8 cellular contexts compared by ENCODE assay signal in genomic region chr16:85659805-85660511, GRCh38. TPM values are rescaled to one million over a fixed set of nuclear protein-coding genes. Genes with fewer than 3 reads are reported as not detected.
DNase-seq lines count a peak whose midpoint lies in the region; ATAC-seq and TF ChIP-seq lines count a peak whose summit lies in the region.

No MANE protein-coding gene starts in this region.

- H2AFZ ChIP-seq in GM23248 = no peak overlapping the region
- no peak overlapping the region for H2AFZ ChIP-seq in OCI-LY7 (ENCODE audit: low read length)

- H3K9me3 ChIP-seq in GM23248 (ENCODE audit: low read depth) (no peaks in the 10 kb centered on the region), OCI-LY7 (ENCODE audit: low read length) (no peaks in the 10 kb centered on the region), tibial artery (no peaks in the 10 kb centered on the region)

- no peaks in the 10 kb centered on the region for H3K9me3 Mint-ChIP-seq in activated T-cell treated with anti-CD3 and anti-CD28 coated beads, Interleukin-2, amount 50 U/mL, for 72 hours

- DNase-seq in AG10803 (ENCODE audit: low read depth) (peak; percentile 40), GM23248 (peak; percentile 62), OCI-LY7 (ENCODE audit: low spot score) (peak; percentile 69), fibroblast of peridontal ligament (ENCODE audit: extremely low read depth) (peak; percentile 44), nucleus accumbens (lab: John Stamatoyannopoulos, UW) (peak in 43 of 56 donors; percentile 12 to 80 (median 49)), tibial artery (peak in 1 of 2 donors; percentile 61), middle frontal gyrus (ENCODE audit: extremely low spot score, low spot score) (no peak)
- DNase-seq in activated T-cell treated with anti-CD3 and anti-CD28 coated beads, Interleukin-2, amount 50 U/mL, for 72 hours = peak; percentile 65 to 73

- peak; percentile 83 for TF ChIP-seq CTCF in AG10803 (conservative IDR thresholded peaks at IDR 0.05; ENCODE audit: low read length)
- peak; percentile 95 for TF ChIP-seq CTCF in OCI-LY7 (conservative IDR thresholded peaks at IDR 0.05; ENCODE audit: low read length)
- TF ChIP-seq CTCF in tibial artery (IDR thresholded peaks at IDR 0.05) = peak; percentile 56 to 73

- no peaks in the 10 kb centered on the region for H3F3A ChIP-seq in GM23248 (ENCODE audit: insufficient read depth)

- H3K27ac ChIP-seq in GM23248 (no peak overlapping the region), OCI-LY7 (ENCODE audit: low read depth, low read length, poor library complexity, severe bottlenecking) (no peak overlapping the region), tibial artery (no peak overlapping the region)

- CTCF ChIA-PET in OCI-LY7 (lab: Charles Lee; ENCODE audit: unreplicated experiment) = interaction anchor here (0.7 to 1.8 kb wide), 2 partner anchors 56 to 59 kb away, joined by 3 to 7 read pairs; no protein-coding TSS in a partner anchor

- H3K27ac Mint-ChIP-seq in activated T-cell treated with anti-CD3 and anti-CD28 coated beads, Interleukin-2, amount 50 U/mL, for 72 hours = no peak overlapping the region

- no peak overlapping the region for H3K9ac ChIP-seq in GM23248

- H3K27me3 Mint-ChIP-seq in activated T-cell treated with anti-CD3 and anti-CD28 coated beads, Interleukin-2, amount 50 U/mL, for 72 hours (ENCODE audit: low read depth) = no peaks in the 10 kb centered on the region

- intact Hi-C loops in OCI-LY7 (cut with micrococcal nuclease; ENCODE audit: unreplicated experiment) (loop anchor here (1.0 kb wide), 1 partner anchor 58 kb away; no protein-coding TSS in a partner anchor), tibial artery (cut with DNase I; ENCODE audit: low total_unique reads) (no loop called here)

- no peak overlapping the region for H3K4me2 ChIP-seq in GM23248 (ENCODE audit: unreplicated experiment)
- H3K4me2 ChIP-seq in OCI-LY7 (ENCODE audit: low read length) = no peak overlapping the region

- POLR2A ChIA-PET in OCI-LY7 (lab: Charles Lee) = no interaction called here

- H4K20me1 ChIP-seq in GM23248 (ENCODE audit: insufficient read depth) (no peaks in the 10 kb centered on the region), OCI-LY7 (ENCODE audit: insufficient read depth, low read length) (no peaks in the 10 kb centered on the region)

- H3K9me2 ChIP-seq in GM23248 (ENCODE audit: insufficient read depth) = no peaks in the 10 kb centered on the region
- H3K9me2 ChIP-seq in OCI-LY7 (ENCODE audit: insufficient read depth, low read length) = no peaks in the 10 kb centered on the region

- ATAC-seq in activated T-cell treated with anti-CD3 and anti-CD28 coated beads, Interleukin-2, amount 50 U/mL, for 72 hours (replicated peaks in 1 of 2) = peak; percentile 63

- H3K4me1 ChIP-seq in GM23248 (ENCODE audit: insufficient read depth) (no peaks in the 10 kb centered on the region), OCI-LY7 (ENCODE audit: insufficient read depth, low read length, poor library complexity, severe bottlenecking) (no peaks in the 10 kb centered on the region), tibial artery (no peaks in the 10 kb centered on the region)

- H3K27me3 ChIP-seq in GM23248 (replicated peaks; ENCODE audit: insufficient read depth) (no peaks in the 10 kb centered on the region), tibial artery (no peaks in the 10 kb centered on the region)

- no peaks in the 10 kb centered on the region for H3K4me1 Mint-ChIP-seq in activated T-cell treated with anti-CD3 and anti-CD28 coated beads, Interleukin-2, amount 50 U/mL, for 72 hours (ENCODE audit: low read depth)

- H3K4me3 ChIP-seq in AG10803 (ENCODE audit: low read length) (no peak overlapping the region), GM23248 (no peak overlapping the region), OCI-LY7 (ENCODE audit: low read depth, low read length, poor library complexity, severe bottlenecking) (no peak overlapping the region), tibial artery (no peak overlapping the region)

- no peak overlapping the region for H3K4me3 Mint-ChIP-seq in activated T-cell treated with anti-CD3 and anti-CD28 coated beads, Interleukin-2, amount 50 U/mL, for 72 hours

- BruUV-seq in OCI-LY7 (replicated peaks; lab: Mats Ljungman, UMichigan) = no TSS peak

- H3K79me2 ChIP-seq in GM23248 (ENCODE audit: insufficient read depth) = no peaks in the 10 kb centered on the region
- H3K79me2 ChIP-seq in OCI-LY7 (ENCODE audit: insufficient read depth, low read depth, low read length) = no peaks in the 10 kb centered on the region

- H3K36me3 Mint-ChIP-seq in activated T-cell treated with anti-CD3 and anti-CD28 coated beads, Interleukin-2, amount 50 U/mL, for 72 hours (ENCODE audit: insufficient read depth in 2 of 2) = peaks cover 1 to 6% of the 10 kb centered on the region in 2 donors

- in situ Hi-C loops in GM23248 (cut with MboI) = no loop called here

- WGBS in GM23248 (ENCODE audit: low coverage in 1 of 2, low lambda C conversion rate in 2 of 2, missing lambda C conversion rate in 2 of 2), 2 experiments = 78 to 79% methylated on average over 12 of the region's 12 CpGs

- peaks cover 20% of the 10 kb centered on the region; the same call in 1 of the 2 replicates for H3K36me3 ChIP-seq in GM23248 (ENCODE audit: low read depth)
- H3K36me3 ChIP-seq in OCI-LY7 (ENCODE audit: insufficient read depth, low read length) = peaks cover 96% of the 10 kb centered on the region
- H3K36me3 ChIP-seq in tibial artery = peaks cover 70 to 90% (median 86%) of the 10 kb centered on the region in 3 donors

RNA-seq across cellular contexts. Expression of gene GINS2, which starts 28.8 kb away (rescaled TPM):
- total RNA-seq in GM23248 (2014; rRNA removed; shearing (Covaris generic)) = 3.8 and 9.9 TPM in 2 replicates
- polyA plus RNA-seq in GM23248 (2016; fragmentation: Nextera tagmentation; extraction: Ambion mirVana) = 6.5 and 8.9 TPM in 2 replicates
- total RNA-seq in OCI-LY7 (2014; rRNA removed; shearing (Covaris generic)) = 74.3 and 80.9 TPM in 2 replicates
- total RNA-seq in OCI-LY7 (2022) = 140 and 142 TPM in 2 replicates
- 10 to 100 TPM; 32.6 to 55.6 TPM for total RNA-seq in activated T-cell treated with anti-CD3 and anti-CD28 coated beads, Interleukin-2, amount 50 U/mL, for 72 hours

RNA-seq across cellular contexts. Expression of gene GSE1, which starts 46.8 kb away (rescaled TPM):
- total RNA-seq in GM23248 (2014; rRNA removed; shearing (Covaris generic)) = 35.1 and 46.3 TPM in 2 replicates
- polyA plus RNA-seq in GM23248 (2016; fragmentation: Nextera tagmentation; extraction: Ambion mirVana) = 10.6 and 11.6 TPM in 2 replicates
- 30.9 and 32.4 TPM in 2 replicates for total RNA-seq in OCI-LY7 (2014; rRNA removed; shearing (Covaris generic))
- total RNA-seq in OCI-LY7 (2022) = 56.2 and 66.6 TPM in 2 replicates
- 10 to 100 TPM; 26.7 to 30.9 TPM for total RNA-seq in activated T-cell treated with anti-CD3 and anti-CD28 coated beads, Interleukin-2, amount 50 U/mL, for 72 hours
